In genomic region chr19:58406818-58407657, GRCh38 we compare ENCODE assay signal across 1 cellular context.
TF ChIP-seq lines count a peak whose summit lies in the region.

No MANE protein-coding gene starts in this region.

TF ChIP-seq in HepG2, 621 proteins besides CTCF, POLR2A, EP300 and RAD21 (continued from another document and continues in another):
- TF ChIP-seq ZNF609 (CRISPR knock-in tag; IDR thresholded peaks at IDR 0.05; ENCODE audit: borderline replicate concordance), result 0 out of 2 replicates have a peak, but pooled peaks have one; percentile 31
- TF ChIP-seq PPARG (CRISPR knock-in tag; conservative IDR thresholded peaks at IDR 0.05), result no peak
- TF ChIP-seq THYN1 (CRISPR knock-in tag; IDR thresholded peaks at IDR 0.05; ENCODE audit: borderline replicate concordance, low read depth), result no peak
- no peak for TF ChIP-seq ZNF619 (CRISPR knock-in tag; IDR thresholded peaks at IDR 0.05)
- TF ChIP-seq IRX3 (CRISPR knock-in tag; IDR thresholded peaks at IDR 0.05; ENCODE audit: borderline replicate concordance, low read depth), result 0 out of 2 replicates have a peak, but pooled peaks have one; percentile 42
- no peak for TF ChIP-seq CREB1 (IDR thresholded peaks at IDR 0.05)
- no peak for TF ChIP-seq CREB1 (CRISPR knock-in tag; IDR thresholded peaks at IDR 0.05)
- TF ChIP-seq NCOA1 (CRISPR knock-in tag; IDR thresholded peaks at IDR 0.05), result no peak
- TF ChIP-seq NONO (IDR thresholded peaks at IDR 0.05), result no peak
- no peak for TF ChIP-seq NONO (CRISPR knock-in tag; conservative IDR thresholded peaks at IDR 0.05)
- no peak for TF ChIP-seq ZBTB4 (CRISPR knock-in tag; IDR thresholded peaks at IDR 0.05; ENCODE audit: borderline replicate concordance)
- no peak for TF ChIP-seq SSRP1 (CRISPR knock-in tag; IDR thresholded peaks at IDR 0.05)
- TF ChIP-seq CREM (IDR thresholded peaks at IDR 0.05), result no peak
- no peak for TF ChIP-seq CREM (CRISPR knock-in tag; IDR thresholded peaks at IDR 0.05)
- peak; percentile 30; the same call in 1 of the 2 replicates for TF ChIP-seq STAG1 (CRISPR knock-in tag; IDR thresholded peaks at IDR 0.05)
- TF ChIP-seq ZBTB39 (CRISPR knock-in tag; IDR thresholded peaks at IDR 0.05), result no peak
- TF ChIP-seq ELF4 (CRISPR knock-in tag; IDR thresholded peaks at IDR 0.05; ENCODE audit: borderline replicate concordance), result no peak
- TF ChIP-seq SMYD3 (CRISPR knock-in tag; IDR thresholded peaks at IDR 0.05), result 0 out of 2 replicates have a peak, but pooled peaks have one; percentile 62
- no peak for TF ChIP-seq ZNF256 (CRISPR knock-in tag; conservative IDR thresholded peaks at IDR 0.05)
- no peak for TF ChIP-seq ARNT (IDR thresholded peaks at IDR 0.05)
- TF ChIP-seq FOSL1 (CRISPR knock-in tag; IDR thresholded peaks at IDR 0.05; ENCODE audit: borderline replicate concordance), result no peak
- TF ChIP-seq ZBTB25 (CRISPR knock-in tag; IDR thresholded peaks at IDR 0.05), result no peak
- no peak for TF ChIP-seq FOXK1 (CRISPR knock-in tag; IDR thresholded peaks at IDR 0.05; ENCODE audit: borderline replicate concordance, low read depth)
- TF ChIP-seq POLR2AphosphoS2 (IDR thresholded peaks at IDR 0.05; ENCODE audit: low read depth, low read length), result no peak
- TF ChIP-seq, protein P1, sequence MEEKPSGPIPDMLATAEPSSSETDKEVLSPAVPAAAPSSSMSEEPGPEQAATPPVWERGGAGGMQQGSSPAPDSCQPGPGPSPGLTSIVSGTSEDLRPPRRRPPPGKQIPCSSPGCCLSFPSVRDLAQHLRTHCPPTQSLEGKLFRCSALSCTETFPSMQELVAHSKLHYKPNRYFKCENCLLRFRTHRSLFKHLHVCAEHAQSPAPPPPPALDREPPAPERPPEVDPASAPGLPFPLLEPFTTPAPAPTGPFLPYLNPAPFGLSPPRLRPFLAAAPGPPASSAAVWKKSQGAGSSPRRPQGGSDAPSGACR (CRISPR knock-in tag; IDR thresholded peaks at IDR 0.05), result no peak
- TF ChIP-seq ZNF713 (CRISPR knock-in tag; IDR thresholded peaks at IDR 0.05), result no peak
- TF ChIP-seq, protein P2, sequence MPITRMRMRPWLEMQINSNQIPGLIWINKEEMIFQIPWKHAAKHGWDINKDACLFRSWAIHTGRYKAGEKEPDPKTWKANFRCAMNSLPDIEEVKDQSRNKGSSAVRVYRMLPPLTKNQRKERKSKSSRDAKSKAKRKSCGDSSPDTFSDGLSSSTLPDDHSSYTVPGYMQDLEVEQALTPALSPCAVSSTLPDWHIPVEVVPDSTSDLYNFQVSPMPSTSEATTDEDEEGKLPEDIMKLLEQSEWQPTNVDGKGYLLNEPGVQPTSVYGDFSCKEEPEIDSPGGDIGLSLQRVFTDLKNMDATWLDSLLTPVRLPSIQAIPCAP (CRISPR knock-in tag; IDR thresholded peaks at IDR 0.05; ENCODE audit: low read depth), result no peak
- no peak for TF ChIP-seq NCOA5 (CRISPR knock-in tag; IDR thresholded peaks at IDR 0.05)
- TF ChIP-seq ZNF260 (CRISPR knock-in tag; IDR thresholded peaks at IDR 0.05; ENCODE audit: borderline replicate concordance, low read depth), result no peak
- no peak for TF ChIP-seq REL (CRISPR knock-in tag; conservative IDR thresholded peaks at IDR 0.05)
- no peak for TF ChIP-seq MAZ (IDR thresholded peaks at IDR 0.05; ENCODE audit: borderline replicate concordance, low read depth, low read length)
- no peak for TF ChIP-seq MAZ (CRISPR knock-in tag; IDR thresholded peaks at IDR 0.05; ENCODE audit: low read depth)
- no peak for TF ChIP-seq AFF4 (CRISPR knock-in tag; IDR thresholded peaks at IDR 0.05)
- no peak for TF ChIP-seq FLYWCH1 (CRISPR knock-in tag; IDR thresholded peaks at IDR 0.05)
- TF ChIP-seq, protein P3, sequence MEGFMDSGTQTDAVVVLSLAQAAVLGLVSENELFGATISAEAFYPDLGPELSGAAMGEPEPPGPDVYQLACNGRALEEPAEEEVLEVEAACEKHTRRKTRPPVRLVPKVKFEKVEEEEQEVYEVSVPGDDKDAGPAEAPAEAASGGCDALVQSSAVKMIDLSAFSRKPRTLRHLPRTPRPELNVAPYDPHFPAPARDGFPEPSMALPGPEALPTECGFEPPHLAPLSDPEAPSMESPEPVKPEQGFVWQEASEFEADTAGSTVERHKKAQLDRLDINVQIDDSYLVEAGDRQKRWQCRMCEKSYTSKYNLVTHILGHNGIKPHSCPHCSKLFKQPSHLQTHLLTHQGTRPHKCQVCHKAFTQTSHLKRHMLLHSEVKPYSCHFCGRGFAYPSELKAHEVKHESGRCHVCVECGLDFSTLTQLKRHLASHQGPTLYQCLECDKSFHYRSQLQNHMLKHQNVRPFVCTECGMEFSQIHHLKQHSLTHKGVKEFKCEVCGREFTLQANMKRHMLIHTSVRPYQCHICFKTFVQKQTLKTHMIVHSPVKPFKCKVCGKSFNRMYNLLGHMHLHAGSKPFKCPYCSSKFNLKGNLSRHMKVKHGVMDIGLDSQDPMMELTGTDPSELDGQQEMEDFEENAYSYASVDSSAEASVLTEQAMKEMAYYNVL (CRISPR knock-in tag; IDR thresholded peaks at IDR 0.05; ENCODE audit: borderline replicate concordance), result no peak
- no peak for TF ChIP-seq ZFX (CRISPR knock-in tag; IDR thresholded peaks at IDR 0.05; ENCODE audit: low read depth)
- no peak for TF ChIP-seq ARHGAP35 (CRISPR knock-in tag; IDR thresholded peaks at IDR 0.05; ENCODE audit: borderline replicate concordance)
- TF ChIP-seq ZBTB37 (CRISPR knock-in tag; IDR thresholded peaks at IDR 0.05), result no peak
- TF ChIP-seq CBX2 (IDR thresholded peaks at IDR 0.05; ENCODE audit: low read depth, low read length), result no peak
- TF ChIP-seq CBX2 (CRISPR knock-in tag; IDR thresholded peaks at IDR 0.05; ENCODE audit: low read depth), result no peak
- TF ChIP-seq CBX5 (CRISPR knock-in tag; IDR thresholded peaks at IDR 0.05; ENCODE audit: borderline replicate concordance), result no peak
- TF ChIP-seq SMC3 (IDR thresholded peaks at IDR 0.05; ENCODE audit: low read length), result peak; percentile 17; the same call in 1 of the 2 replicates
- TF ChIP-seq ZNF652 (CRISPR knock-in tag; IDR thresholded peaks at IDR 0.05; ENCODE audit: borderline replicate concordance, low read depth), result no peak
- no peak for TF ChIP-seq ZNF10 (CRISPR knock-in tag; IDR thresholded peaks at IDR 0.05; ENCODE audit: borderline replicate concordance, low read depth)
